8 cellular contexts compared by ENCODE assay signal in genomic region chrX:74614193-74614909, GRCh38. TPM values are rescaled to one million over a fixed set of nuclear protein-coding genes. Genes with fewer than 3 reads are reported as not detected.
DNase-seq lines count a peak whose midpoint lies in the region; ATAC-seq and TF ChIP-seq lines count a peak whose summit lies in the region.

Gene RLIM, minus strand, starts transcription at chrX:74614624. Its CDS starts 18,647 bp downstream, at chrX:74595977.

- H2AFZ ChIP-seq in smooth muscle cell (ENCODE audit: low read depth): peak within 1 kb of the TSS; percentile 93

- no peaks in the 10 kb centered on the region; the same call in 1 of the 2 replicates for H3K27me3 Mint-ChIP-seq in WTC11 (ENCODE audit: low read depth)

- peaks cover 50% of the 10 kb centered on the region for H3K79me2 ChIP-seq in smooth muscle cell (ENCODE audit: low read depth)

- no peaks in the 10 kb centered on the region for H3F3A ChIP-seq in smooth muscle cell (ENCODE audit: low read depth)

- H3K4me3 Mint-ChIP-seq in WTC11: peak within 1 kb of the TSS; percentile 94

- no peaks in the 10 kb centered on the region; the same call in 1 of the 2 replicates for H3K9me3 ChIP-seq in AG04450 (ENCODE audit: control insufficient read depth, insufficient read depth, low read length)
- H3K9me3 ChIP-seq in smooth muscle cell (replicated peaks; ENCODE audit: low read depth): no peaks in the 10 kb centered on the region

- H3K27me3 ChIP-seq in AG04450 (ENCODE audit: control insufficient read depth, insufficient read depth, low read length) (no peaks in the 10 kb centered on the region), smooth muscle cell (ENCODE audit: low read depth) (no peaks in the 10 kb centered on the region)

- H3K27ac Mint-ChIP-seq in WTC11: peak within 1 kb of the TSS; percentile 99

- H3K36me3 ChIP-seq in smooth muscle cell (ENCODE audit: low read depth): no peaks in the 10 kb centered on the region

- peak within 1 kb of the TSS; percentile 87 for H3K4me2 ChIP-seq in smooth muscle cell

- DNase-seq in AG04450 (ENCODE audit: low read depth, low spot score) (peak; percentile 90), NCI-H226 (peak; percentile 89), WTC11 (ENCODE audit: low spot score) (peak; percentile 86), cardiac fibroblast (ENCODE audit: low read depth in 2 of 2) (peak; percentile 95 to 98), iPS-NIHi7 (ENCODE audit: extremely low spot score) (peak; percentile 90), smooth muscle cell (lab: John Stamatoyannopoulos, UW; ENCODE audit: unreplicated experiment) (peak; percentile 57)

- H3K36me3 Mint-ChIP-seq in WTC11: peaks cover 18% of the 10 kb centered on the region

- ATAC-seq in GM18909 (IDR thresholded peaks at IDR 0.05; ENCODE audit: poor library complexity, unreplicated experiment): peak; percentile 95
- ATAC-seq in HG03175 (IDR thresholded peaks at IDR 0.05; ENCODE audit: unreplicated experiment): peak; percentile 94
- peak; percentile 99 for ATAC-seq in WTC11

- POLR2A ChIA-PET in AG04450 (lab: Yijun Ruan, JAX): interaction anchor here (0.8 kb wide), 1 partner anchor 322 kb away, joined by 4 read pairs; no protein-coding TSS in a partner anchor
- POLR2A ChIA-PET in WTC11 (lab: Charles Lee): interaction anchor here (0.6 to 1.2 kb wide), 3 partner anchors 12 to 194 kb away, joined by 3 to 4 read pairs (median 3); no protein-coding TSS in a partner anchor

- peak within 1 kb of the TSS; percentile 96 for H3K27ac ChIP-seq in AG04450 (ENCODE audit: low read depth, low read length)
- peak within 1 kb of the TSS; percentile 97 for H3K27ac ChIP-seq in smooth muscle cell (ENCODE audit: low read depth)

- H3K4me3 ChIP-seq in AG04450 (ENCODE audit: low read depth, low read length) (peak within 1 kb of the TSS; percentile 78), cardiac fibroblast (replicated peaks in 1 of 2; ENCODE audit: low read depth in 2 of 2, low read length in 2 of 2) (peak within 1 kb of the TSS; percentile 61 to 77), smooth muscle cell (peak within 1 kb of the TSS; percentile 88)

- peaks cover 5% of the 10 kb centered on the region for H3K4me1 ChIP-seq in smooth muscle cell (ENCODE audit: low read depth)

- CTCF ChIA-PET in AG04450 (lab: Charles Lee): no interaction called here
- CTCF ChIA-PET in WTC11 (lab: Charles Lee): no interaction called here

- H3K9me3 Mint-ChIP-seq in WTC11: no peaks in the 10 kb centered on the region

- H3K4me1 Mint-ChIP-seq in WTC11: peaks cover 5% of the 10 kb centered on the region; the same call in 1 of the 2 replicates

- TF ChIP-seq CTCF in AG04450 (IDR thresholded peaks at IDR 0.05; ENCODE audit: low read depth, low read length) (no peak), WTC11 (IDR thresholded peaks at IDR 0.05) (no peak), cardiac fibroblast (IDR thresholded peaks at IDR 0.05; ENCODE audit: low read depth, low read length) (no peak), smooth muscle cell (IDR thresholded peaks at IDR 0.05; ENCODE audit: borderline replicate concordance, insufficient read depth, poor library complexity, severe bottlenecking) (no peak)

- 40% methylated on average over 58 of the region's 59 CpGs for WGBS in smooth muscle cell (ENCODE audit: low lambda C conversion rate)

- H4K20me1 ChIP-seq in smooth muscle cell (ENCODE audit: low read depth): peaks cover 39% of the 10 kb centered on the region

- peak within 1 kb of the TSS; percentile 99 for H3K9ac ChIP-seq in smooth muscle cell (ENCODE audit: low read depth)

TF ChIP-seq in WTC11, 78 proteins besides CTCF, POLR2A, EP300 and RAD21:
- TF ChIP-seq ATF6 (CRISPR knock-in tag; IDR thresholded peaks at IDR 0.05): no peak
- peak; percentile 47; the same call in 1 of the 2 replicates for TF ChIP-seq MYBL2 (CRISPR knock-in tag; IDR thresholded peaks at IDR 0.05)
- TF ChIP-seq SP1 (CRISPR knock-in tag; conservative IDR thresholded peaks at IDR 0.05): peak; percentile 65; the same call in 1 of the 2 replicates
- peak; percentile 84 for TF ChIP-seq FOXK1 (CRISPR knock-in tag; IDR thresholded peaks at IDR 0.05)
- TF ChIP-seq NFYB (CRISPR knock-in tag; conservative IDR thresholded peaks at IDR 0.05; ENCODE audit: low read depth): peak; percentile 33; the same call in 1 of the 2 replicates
- TF ChIP-seq NR3C1 (CRISPR knock-in tag; conservative IDR thresholded peaks at IDR 0.05; ENCODE audit: low read depth): no peak
- TF ChIP-seq CDX4 (CRISPR knock-in tag; IDR thresholded peaks at IDR 0.05; ENCODE audit: borderline replicate concordance): no peak
- TF ChIP-seq USF1 (CRISPR knock-in tag; IDR thresholded peaks at IDR 0.05): peak; percentile 71; the same call in 1 of the 2 replicates
- TF ChIP-seq MAX (CRISPR knock-in tag; IDR thresholded peaks at IDR 0.05): peak; percentile 67; the same call in 1 of the 2 replicates
- no peak for TF ChIP-seq IRF2 (CRISPR knock-in tag; IDR thresholded peaks at IDR 0.05; ENCODE audit: borderline replicate concordance, low read depth)
- peak; percentile 82 for TF ChIP-seq USF2 (CRISPR knock-in tag; IDR thresholded peaks at IDR 0.05)
- no peak for TF ChIP-seq OVOL2 (CRISPR knock-in tag; IDR thresholded peaks at IDR 0.05; ENCODE audit: borderline replicate concordance)
- 0 out of 2 replicates have a peak, but pooled peaks have one; percentile 30 for TF ChIP-seq GABPB1 (CRISPR knock-in tag; IDR thresholded peaks at IDR 0.05)
- TF ChIP-seq JAZF1 (CRISPR knock-in tag; IDR thresholded peaks at IDR 0.05): no peak

RNA-seq across cellular contexts. Expression of gene RLIM, which starts in this region (rescaled TPM):
- polyA plus RNA-seq in AG04450 (2011; rRNA removed) (25.0 and 32.7 TPM in 2 replicates), smooth muscle cell (9.9 and 12.8 TPM in 2 replicates)
- polyA minus RNA-seq in AG04450 (2011; rRNA and poly(A)+ RNA removed): 40.4 and 69.2 TPM in 2 replicates
- total RNA-seq in WTC11 (2021) (31.4 to 34.4 TPM (median 32.5 TPM) in 3 replicates), smooth muscle cell (50.7 and 55.2 TPM in 2 replicates)

Comparison
In these comparisons a context has a peak if more than half of its experiments do, and no peak if none do; other contexts are left out.
1. Peak in every context shown above with its lines: DNase-seq, ATAC-seq, H3K4me3 ChIP-seq and H3K27ac ChIP-seq.